8 cellular contexts compared by ENCODE assay signal in the genomic region with DNA sequence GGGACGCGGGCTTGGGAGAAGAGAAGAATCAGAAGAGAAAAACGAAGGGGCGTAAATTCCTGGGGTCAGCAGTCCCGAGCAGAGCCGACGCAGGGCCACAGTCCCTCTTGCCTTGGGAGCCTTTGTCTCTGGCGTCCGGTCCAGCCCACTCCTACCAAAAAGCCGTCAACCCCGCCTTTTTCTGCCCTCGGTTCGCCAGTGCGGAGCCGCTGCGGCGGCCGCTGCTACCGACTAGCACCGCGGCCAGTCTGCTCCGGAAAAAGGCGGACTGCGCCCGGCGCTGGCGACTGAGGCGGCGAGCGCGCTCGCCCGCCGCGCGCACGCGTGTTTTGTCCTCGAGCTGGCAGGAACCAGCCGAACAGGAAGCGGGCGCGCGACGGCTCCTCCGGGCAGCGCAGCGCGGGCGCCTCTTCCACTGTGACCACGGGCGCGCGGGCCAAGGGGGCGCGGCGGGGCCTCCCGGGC. TPM values are rescaled to one million over a fixed set of nuclear protein-coding genes. Genes with fewer than 3 reads are reported as not detected.
DNase-seq lines count a peak whose midpoint lies in the region; ATAC-seq and TF ChIP-seq lines count a peak whose summit lies in the region.

No MANE protein-coding gene starts in this region.

- H4K20me1 ChIP-seq in neural progenitor cell (ENCODE audit: low read depth): peaks cover 72% of the 10 kb centered on the region

- H3K27ac ChIP-seq in neural progenitor cell: peak overlapping the region; percentile 99

- H3K4me2 ChIP-seq in neural progenitor cell: peak overlapping the region; percentile 92

- CTCF ChIA-PET in T-cell (lab: Charles Lee): interaction anchor here in 1 of 2 donors (0.6 to 2.0 kb wide), 16 partner anchors 20 to 1056 kb away, joined by 3 to 19 read pairs (median 5); a partner anchor contains a TSS

- H3K27me3 Mint-ChIP-seq in T-cell (no peaks in the 10 kb centered on the region), neural progenitor cell (ENCODE audit: insufficient read depth, low read depth) (peaks cover 11% of the 10 kb centered on the region)

- H3K9me3 ChIP-seq in neural progenitor cell (ENCODE audit: low read depth): no peaks in the 10 kb centered on the region

- TF ChIP-seq CTCF in epithelial cell of proximal tubule (conservative IDR thresholded peaks at IDR 0.05; ENCODE audit: low read depth, low read length) (no peak), neural progenitor cell (IDR thresholded peaks at IDR 0.05) (no peak)

- H3K4me3 ChIP-seq in epithelial cell of proximal tubule (ENCODE audit: low read depth, low read length) (peak overlapping the region; percentile 81), neural progenitor cell (peak overlapping the region; percentile 97)

- peaks cover 39% of the 10 kb centered on the region for H3F3A ChIP-seq in neural progenitor cell (ENCODE audit: low read depth)

- DNase-seq in NCI-H1694 treated with DMSO at 0.1 percent for 48 hours (lab: John Stamatoyannopoulos, UW): peak; percentile 54
- DNase-seq in NCI-H1694 (lab: John Stamatoyannopoulos, UW): no peak
- peak in 26 of 34 experiments; percentile 64 to 85 (median 76) for DNase-seq in T-cell
- no peak for DNase-seq in epithelial cell of proximal tubule (ENCODE audit: low read depth)
- peak; percentile 89 for DNase-seq in neural progenitor cell (ENCODE audit: low spot score)
- DNase-seq in posterior vena cava (ENCODE audit: low spot score): no peak
- no peak for DNase-seq in activated CD4-positive, alpha-beta T cell treated with anti-CD3 and anti-CD28 coated beads for 1 hour

- peaks cover 47% of the 10 kb centered on the region for H3K36me3 Mint-ChIP-seq in T-cell
- peaks cover 57% of the 10 kb centered on the region for H3K36me3 Mint-ChIP-seq in neural progenitor cell

- peaks cover 32% of the 10 kb centered on the region for H3K36me3 ChIP-seq in neural progenitor cell

- peak overlapping the region; percentile 96 for H3K9ac ChIP-seq in neural progenitor cell

- intact Hi-C loops in posterior vena cava (cut with DNase I): loop anchor here (5.0 kb wide), 2 partner anchors 57 to 1892 kb away; a partner anchor contains a TSS

- peaks cover 96% of the 10 kb centered on the region for H3K79me2 ChIP-seq in neural progenitor cell (ENCODE audit: low read depth)

- POLR2A ChIA-PET in T-cell (lab: Charles Lee): interaction anchor here (0.6 to 1.8 kb wide), 9 partner anchors 15 to 827 kb away, joined by 3 to 22 read pairs (median 5); a partner anchor contains a TSS

- H3K27me3 ChIP-seq in neural progenitor cell: no peaks in the 10 kb centered on the region

- peak overlapping the region; percentile 69 for H2AFZ ChIP-seq in neural progenitor cell (replicated peaks)

- H3K4me3 Mint-ChIP-seq in T-cell (peak overlapping the region; percentile 98 to 99 (median 99)), neural progenitor cell (peak overlapping the region; percentile 98)

- H3K9me3 Mint-ChIP-seq in T-cell (no peaks in the 10 kb centered on the region), neural progenitor cell (peaks cover 2% of the 10 kb centered on the region)

- H3K27ac Mint-ChIP-seq in T-cell: peak overlapping the region; percentile 97 to 98
- peak overlapping the region; percentile 100 for H3K27ac Mint-ChIP-seq in neural progenitor cell

- ATAC-seq in HG03045 (IDR thresholded peaks at IDR 0.05; ENCODE audit: unreplicated experiment) (peak; percentile 17), T-cell (replicated peaks in 1 of 4) (peak in 3 of 4 experiments; percentile 48 to 56 (median 54))

- H3K4me1 ChIP-seq in neural progenitor cell: peaks cover 39% of the 10 kb centered on the region

- H3K4me1 Mint-ChIP-seq in T-cell: peaks cover 65 to 71% (median 70%) of the 10 kb centered on the region in 3 donors
- H3K4me1 Mint-ChIP-seq in neural progenitor cell: peaks cover 54% of the 10 kb centered on the region

RNA-seq across cellular contexts. Expression of a gene that starts 0.5 kb away (rescaled TPM):
- total RNA-seq in T-cell: 100 to 1,000 TPM; 285 to 401 (median 313) TPM
- total RNA-seq in epithelial cell of proximal tubule: 248 and 283 TPM in 2 replicates
- total RNA-seq in neural progenitor cell (ENCODE audit: low replicate concordance): 423 and 699 TPM in 2 replicates
- 100 to 1,000 TPM; 196 to 202 TPM for total RNA-seq in posterior vena cava

RNA-seq across cellular contexts. Expression of a gene that starts 0.6 kb away (rescaled TPM):
- total RNA-seq in T-cell (10 to 100 TPM; 21.8 to 29.4 (median 25.9) TPM), epithelial cell of proximal tubule (53.5 and 61.1 TPM in 2 replicates), neural progenitor cell (ENCODE audit: low replicate concordance) (44.6 and 64.4 TPM in 2 replicates), posterior vena cava (10 to 100 TPM; 23.7 to 24.9 TPM)

RNA-seq across cellular contexts. Expression of a gene that starts 56.0 kb away (rescaled TPM):
- total RNA-seq in T-cell: 100 to 1,000 TPM; 193 to 274 (median 202) TPM
- 83.0 and 96.6 TPM in 2 replicates for total RNA-seq in epithelial cell of proximal tubule
- 159 and 250 TPM in 2 replicates for total RNA-seq in neural progenitor cell (ENCODE audit: low replicate concordance)
- 100 to 1,000 TPM in 1 of 2 donors, 10 to 100 TPM in 1; 97.1 to 111 TPM for total RNA-seq in posterior vena cava

Comparison
In these comparisons a context has a peak if more than half of its experiments do, and no peak if none do; other contexts are left out.
1. DNase-seq: peak in NCI-H1694 treated with DMSO at 0.1 percent for 48 hours (single experiment), T-cell (26 of 34) and neural progenitor cell (single experiment); none in NCI-H1694 (single experiment), epithelial cell of proximal tubule (single experiment), posterior vena cava (single experiment) and activated CD4-positive, alpha-beta T cell treated with anti-CD3 and anti-CD28 coated beads for 1 hour (single experiment).